In genomic region chr20:3515379-3516175, GRCh38 we compare ENCODE assay signal across 19 cellular contexts. TPM values are rescaled to one million over a fixed set of nuclear protein-coding genes. Genes with fewer than 3 reads are reported as not detected.
DNase-seq lines count a peak whose midpoint lies in the region; ATAC-seq and TF ChIP-seq lines count a peak whose summit lies in the region.
"Had no signal": no experiment of that assay in that cellular context is flagged by ENCODE, and none has a peak within 500 bp of the region (broad histone marks: within the 10 kb centered on the region; RNA-seq: fewer than 3 reads in every experiment).

No MANE protein-coding gene starts in this region.

- TF ChIP-seq POLR2A in sigmoid colon (IDR thresholded peaks at IDR 0.05): no peak
- TF ChIP-seq POLR2A in lower leg skin (IDR thresholded peaks at IDR 0.05): no peak

- H3K36me3 ChIP-seq in BJ (ENCODE audit: control insufficient read depth, insufficient read depth, low read length): no peaks in the 10 kb centered on the region
- no peaks in the 10 kb centered on the region for H3K36me3 ChIP-seq in sigmoid colon
- H3K36me3 ChIP-seq: BLaER1, SJCRH30 had no signal

- CTCF ChIA-PET in BJ (lab: Yijun Ruan, JAX): interaction anchor here (0.5 kb wide), 1 partner anchor 1866 kb away, joined by 3 read pairs; no protein-coding TSS in a partner anchor

- 94 to 95% methylated on average over 3 of the region's 3 CpGs for WGBS in sigmoid colon, 2 donors
- 94 to 96% methylated on average over 3 of the region's 3 CpGs for WGBS in lower leg skin, 2 donors

- H3K9me3 ChIP-seq in sigmoid colon: no peaks in the 10 kb centered on the region
- H3K9me3 ChIP-seq: BLaER1 had no signal

- DNase-seq in BJ (ENCODE audit: low read depth) (peak; percentile 13), amniotic epithelial cell (ENCODE audit: low read depth) (peak; percentile 37), iris pigment epithelial cell (ENCODE audit: low read depth) (peak; percentile 6), renal cortical epithelial cell (ENCODE audit: low read depth) (peak; percentile 12), sigmoid colon (no peak), lower leg skin (ENCODE audit: low spot score in 2 of 2) (no peak)
- DNase-seq in stimulated activated naive CD8-positive, alpha-beta T cell treated with anti-CD3 and anti-CD28 coated beads, Interleukin-15, Interleukin-2, amounts not matched to agents 100 U/mL and 50 U/mL, for 24 hours: no peak
- DNase-seq: ACHN; CD8-positive, alpha-beta memory T cell; DMS 273 treated with DMSO at 0.1 percent for 48 hours; H9; NCI-H146; NCI-H226; NCI-H526; OCI-M1; SJCRH30 had no signal

- intact Hi-C loops in sigmoid colon (cut with DNase I): no loop called here
- intact Hi-C loops in lower leg skin (cut with DNase I; ENCODE audit: low total_unique reads): no loop called here

- peaks cover 0 to 10% (median 5%) of the 10 kb centered on the region in 4 donors for H3K4me1 ChIP-seq in sigmoid colon
- H3K4me1 ChIP-seq: BLaER1, SJCRH30 had no signal

- no peak for TF ChIP-seq CTCF in BJ (IDR thresholded peaks at IDR 0.05; ENCODE audit: insufficient read depth, low read depth, low read length)
- TF ChIP-seq CTCF in sigmoid colon (IDR thresholded peaks at IDR 0.05): no peak
- TF ChIP-seq CTCF in lower leg skin (IDR thresholded peaks at IDR 0.05): no peak

- POLR2A ChIA-PET in BJ (lab: Charles Lee): no interaction called here

- no peak for TF ChIP-seq EP300 in sigmoid colon (IDR thresholded peaks at IDR 0.05)

- H3K4me3 ChIP-seq in BJ (ENCODE audit: low read depth, low read length) (no peak overlapping the region), sigmoid colon (no peak overlapping the region), lower leg skin (ENCODE audit: low read depth, poor library complexity, severe bottlenecking) (no peak overlapping the region)
- H3K4me3 ChIP-seq: BLaER1, GM12878, SJCRH30 had no signal

- ATAC-seq in stimulated activated naive CD8-positive, alpha-beta T cell treated with anti-CD3 and anti-CD28 coated beads, Interleukin-15, Interleukin-2, amounts not matched to agents 100 U/mL and 50 U/mL, for 24 hours: no peak
- ATAC-seq: GM12878 had no signal

- H3K27ac ChIP-seq in sigmoid colon: no peak overlapping the region
- H3K27ac ChIP-seq: BLaER1, RWPE1, SJCRH30 had no signal

- no peaks in the 10 kb centered on the region for H3K27me3 ChIP-seq in BJ (ENCODE audit: control insufficient read depth, insufficient read depth, low read length)
- H3K27me3 ChIP-seq in sigmoid colon: no peaks in the 10 kb centered on the region
- H3K27me3 ChIP-seq: BLaER1, SJCRH30 had no signal

RNA-seq across cellular contexts. Expression of gene ATRN, which starts 44.8 kb away (rescaled TPM):
- polyA plus RNA-seq in BJ (2011; rRNA removed) (54.1 and 55.7 TPM in 2 replicates), sigmoid colon (1 to 10 TPM; 1.2 to 6.7 (median 1.4) TPM)
- polyA minus RNA-seq in BJ (2011; rRNA and poly(A)+ RNA removed): 39.6 and 45.0 TPM in 2 replicates
- total RNA-seq in renal cortical epithelial cell (31.4 and 66.1 TPM in 2 replicates), sigmoid colon (10 to 100 TPM; 11.4 to 16.1 (median 13.4) TPM), lower leg skin (10 to 100 TPM; 18.2 to 34.6 (median 28.4) TPM)

Comparison
In these comparisons a context has a peak if more than half of its experiments do, and no peak if none do; other contexts are left out.
1. DNase-seq: peak in BJ (single experiment), amniotic epithelial cell (single experiment), iris pigment epithelial cell (single experiment) and renal cortical epithelial cell (single experiment); none in stimulated activated naive CD8-positive, alpha-beta T cell treated with anti-CD3 and anti-CD28 coated beads, Interleukin-15, Interleukin-2, amounts not matched to agents 100 U/mL and 50 U/mL, for 24 hours (single experiment), sigmoid colon (single experiment) and lower leg skin (0 of 2).